ENCODE assay signal across 11 cellular contexts in genomic region chr7:98200364-98200763, GRCh38. TPM values are rescaled to one million over a fixed set of nuclear protein-coding genes. Genes with fewer than 3 reads are reported as not detected.
DNase-seq lines count a peak whose midpoint lies in the region; ATAC-seq and TF ChIP-seq lines count a peak whose summit lies in the region.
"Had no signal": no experiment of that assay in that cellular context is flagged by ENCODE, and none has a peak within 500 bp of the region (broad histone marks: within the 10 kb centered on the region; RNA-seq: fewer than 3 reads in every experiment).

No MANE protein-coding gene starts in this region.

- H3K9me3 ChIP-seq in SU-DHL-6 (ENCODE audit: insufficient read depth, low read length) (no peaks in the 10 kb centered on the region), breast epithelium (peaks cover 6 to 7% of the 10 kb centered on the region in 2 donors)
- H3K9me3 ChIP-seq: HAP-1 had no signal

- peak; percentile 88 for DNase-seq in GM12865 (ENCODE audit: low read depth)
- no peak for DNase-seq in omental fat pad (ENCODE audit: low spot score)
- DNase-seq in GM19240 (ENCODE audit: insufficient read length, low spot score): no peak
- DNase-seq in Right ventricle myocardium inferior (ENCODE audit: missing footprints): no peak
- no peak for DNase-seq in breast epithelium (ENCODE audit: low spot score in 2 of 2)
- DNase-seq: MV-4-11 had no signal

- H3K36me3 ChIP-seq in SU-DHL-6 (ENCODE audit: low read length) (no peaks in the 10 kb centered on the region), breast epithelium (no peaks in the 10 kb centered on the region)

- no peak for TF ChIP-seq POLR2A in breast epithelium (IDR thresholded peaks at IDR 0.05)

- ATAC-seq in GM19397 (IDR thresholded peaks at IDR 0.05; ENCODE audit: unreplicated experiment): peak; percentile 44
- ATAC-seq in HG02981 (IDR thresholded peaks at IDR 0.05; ENCODE audit: unreplicated experiment): peak; percentile 40
- no peak for ATAC-seq in omental fat pad (ENCODE audit: low FRiP score)
- no peak for ATAC-seq in Right ventricle myocardium inferior

- H4K20me1 ChIP-seq in SU-DHL-6 (ENCODE audit: low read depth, low read length): peaks cover 40% of the 10 kb centered on the region

- peak overlapping the region; percentile 38 for H3K4me2 ChIP-seq in SU-DHL-6 (ENCODE audit: low read depth, low read length, poor library complexity, severe bottlenecking)

- no peak overlapping the region for H2AFZ ChIP-seq in SU-DHL-6 (ENCODE audit: low read depth, low read length, severe bottlenecking)

- H3K79me2 ChIP-seq in SU-DHL-6 (ENCODE audit: insufficient read depth, low read length): no peaks in the 10 kb centered on the region

- H3F3A ChIP-seq in SU-DHL-6 (ENCODE audit: insufficient read depth): peaks cover 27% of the 10 kb centered on the region

- H3K27ac ChIP-seq in SU-DHL-6 (ENCODE audit: low read depth, low read length) (no peak overlapping the region), breast epithelium (no peak overlapping the region)

- H3K4me3 ChIP-seq in GM12865 (ENCODE audit: low read depth, low read length) (no peak overlapping the region), SU-DHL-6 (ENCODE audit: insufficient read depth, low read length, poor library complexity, severe bottlenecking) (peak overlapping the region; percentile 1), breast epithelium (no peak overlapping the region)
- H3K4me3 ChIP-seq: HAP-1 had no signal

- H3K27me3 ChIP-seq in SU-DHL-6 (ENCODE audit: low read length): no peaks in the 10 kb centered on the region
- H3K27me3 ChIP-seq in breast epithelium: no peaks in the 10 kb centered on the region

- intact Hi-C loops in Right ventricle myocardium inferior (cut with DNase I): no loop called here
- intact Hi-C loops in breast epithelium (cut with DNase I; ENCODE audit: low total_unique reads): loop anchor here (5.0 kb wide), 1 partner anchor 1082 kb away; no protein-coding TSS in a partner anchor

- no peaks in the 10 kb centered on the region for H3K9me2 ChIP-seq in SU-DHL-6 (replicated peaks; ENCODE audit: insufficient read depth, low read length)

- TF ChIP-seq CTCF in GM12865 (IDR thresholded peaks at IDR 0.05; ENCODE audit: insufficient read depth, low read depth, low read length, missing control alignments) (no peak), SU-DHL-6 (IDR thresholded peaks at IDR 0.05; ENCODE audit: insufficient read depth, low read length, poor library complexity, severe bottlenecking) (no peak), omental fat pad (IDR thresholded peaks at IDR 0.05) (no peak), breast epithelium (IDR thresholded peaks at IDR 0.05) (no peak)

- H3K4me1 ChIP-seq in breast epithelium: no peaks in the 10 kb centered on the region
- H3K4me1 ChIP-seq: HAP-1 had no signal

- no peak overlapping the region for H3K9ac ChIP-seq in SU-DHL-6 (ENCODE audit: low read length)

RNA-seq across cellular contexts. Expression of gene BHLHA15, which starts 10.9 kb away (rescaled TPM):
- total RNA-seq in omental fat pad (1 to 10 TPM in 2 of 4 donors, not detected in 2; 1.5 to 3.5 TPM), Right ventricle myocardium inferior (not detected), breast epithelium (1 to 10 TPM in 1 of 3 donors, under 1 TPM in 1, not detected in 1; 0.59 to 2.3 TPM)
- total RNA-seq: urinary bladder had no signal

RNA-seq across cellular contexts. Expression of gene TECPR1, which starts 51.7 kb away (rescaled TPM):
- total RNA-seq in omental fat pad: 10 to 100 TPM; 12.0 to 36.3 (median 17.1) TPM
- total RNA-seq in Right ventricle myocardium inferior: 20.9 TPM
- total RNA-seq in breast epithelium: 10 to 100 TPM; 14.7 to 29.7 (median 28.8) TPM

Comparison
In these comparisons a context has a peak if more than half of its experiments do, and no peak if none do; other contexts are left out.
1. ATAC-seq: peak in GM19397 (single experiment) and HG02981 (single experiment); none in omental fat pad (single experiment) and Right ventricle myocardium inferior (single experiment).